8 cellular contexts compared by ENCODE assay signal in genomic region chrX:132022115-132022862, GRCh38. TPM values are rescaled to one million over a fixed set of nuclear protein-coding genes. Genes with fewer than 3 reads are reported as not detected.
DNase-seq lines count a peak whose midpoint lies in the region; ATAC-seq and TF ChIP-seq lines count a peak whose summit lies in the region.

No MANE protein-coding gene starts in this region.

- peak overlapping the region; percentile 85 for H3K4me3 Mint-ChIP-seq in activated CD4-positive, alpha-beta memory T cell treated with anti-CD3 and anti-CD28 coated beads for 36 hours

- H3K9ac ChIP-seq in skeletal muscle tissue (ENCODE audit: low read depth in 1 of 3, low read length in 3 of 3) = no peak overlapping the region

- H3K4me1 Mint-ChIP-seq in activated CD4-positive, alpha-beta memory T cell treated with anti-CD3 and anti-CD28 coated beads for 36 hours (ENCODE audit: low read depth) = peaks cover 30% of the 10 kb centered on the region

- no peak for TF ChIP-seq CTCF in gastroesophageal sphincter (IDR thresholded peaks at IDR 0.05)

- intact Hi-C loops in activated CD4-positive, alpha-beta memory T cell treated with anti-CD3 and anti-CD28 coated beads for 36 hours (cut with micrococcal nuclease) = loop anchor here (1.0 to 5.0 kb wide), 6 partner anchors 35 to 460 kb away; partner anchors contain the start of gene RAP2C

- H3K27ac Mint-ChIP-seq in activated CD4-positive, alpha-beta memory T cell treated with anti-CD3 and anti-CD28 coated beads for 36 hours = peak overlapping the region; percentile 94

- 18 to 46% methylated on average over 8 of the region's 19 CpGs for WGBS in gastroesophageal sphincter (ENCODE audit: low coverage in 1 of 2), 2 donors

- TF ChIP-seq EP300 in gastroesophageal sphincter (IDR thresholded peaks at IDR 0.05) = no peak

- H3K27ac ChIP-seq in gastroesophageal sphincter (peak overlapping the region in 3 of 4 donors; percentile 72 to 77 (median 73)), skeletal muscle tissue (ENCODE audit: low read depth, low read length) (no peak overlapping the region)

- peak; percentile 25 for ATAC-seq in HG03439 (IDR thresholded peaks at IDR 0.05; ENCODE audit: unreplicated experiment)
- ATAC-seq in gastroesophageal sphincter = no peak

- no peaks in the 10 kb centered on the region for H3K36me3 ChIP-seq in gastroesophageal sphincter
- no peaks in the 10 kb centered on the region for H3K36me3 ChIP-seq in skeletal muscle tissue (ENCODE audit: control insufficient read depth in 3 of 3, insufficient read depth in 3 of 3, low read length in 3 of 3)

- DNase-seq in activated naive CD4-positive, alpha-beta T cell treated with Interleukin-2 at 50 U/mL for 16 hours = peak; percentile 5
- DNase-seq in activated naive CD4-positive, alpha-beta T cell (lab: John Stamatoyannopoulos, UW) = no peak
- peak; percentile 18 for DNase-seq in activated CD4-positive, alpha-beta memory T cell treated with anti-CD3 and anti-CD28 coated beads for 36 hours
- DNase-seq in stimulated activated CD8-positive, alpha-beta memory T cell treated with anti-CD3 and anti-CD28 coated beads, Interleukin-4, amount 100 ng/mL, for 48 hours = no peak
- no peak for DNase-seq in NCI-H2081 treated with DMSO at 0.1 percent for 48 hours (lab: John Stamatoyannopoulos, UW)

- POLR2A ChIA-PET in activated CD4-positive, alpha-beta memory T cell treated with anti-CD3 and anti-CD28 coated beads for 36 hours (lab: Charles Lee) = interaction anchor here (0.7 to 0.9 kb wide), 3 partner anchors 11 to 194 kb away, joined by 3 read pairs; no protein-coding TSS in a partner anchor

- peaks cover 3% of the 10 kb centered on the region for H3K36me3 Mint-ChIP-seq in activated CD4-positive, alpha-beta memory T cell treated with anti-CD3 and anti-CD28 coated beads for 36 hours

- H3K9me3 ChIP-seq in gastroesophageal sphincter (no peaks in the 10 kb centered on the region), skeletal muscle tissue (ENCODE audit: control insufficient read depth in 3 of 3, low read length in 3 of 3) (no peaks in the 10 kb centered on the region)

- H3K27me3 ChIP-seq in gastroesophageal sphincter (no peaks in the 10 kb centered on the region), skeletal muscle tissue (ENCODE audit: control insufficient read depth in 3 of 3, insufficient read depth in 3 of 3, low read length in 3 of 3) (peaks cover 0 to 4% (median 0%) of the 10 kb centered on the region in 3 donors)

- no peaks in the 10 kb centered on the region for H3K27me3 Mint-ChIP-seq in activated CD4-positive, alpha-beta memory T cell treated with anti-CD3 and anti-CD28 coated beads for 36 hours

- H3K9me3 Mint-ChIP-seq in activated CD4-positive, alpha-beta memory T cell treated with anti-CD3 and anti-CD28 coated beads for 36 hours = no peaks in the 10 kb centered on the region

- H3K4me1 ChIP-seq in gastroesophageal sphincter (no peaks in the 10 kb centered on the region), skeletal muscle tissue (ENCODE audit: control insufficient read depth in 3 of 3, insufficient read depth in 3 of 3, low read length in 3 of 3) (peaks cover 0 to 6% (median 2%) of the 10 kb centered on the region in 3 donors)

- no peak for TF ChIP-seq POLR2A in gastroesophageal sphincter (IDR thresholded peaks at IDR 0.05)

- CTCF ChIA-PET in activated CD4-positive, alpha-beta memory T cell treated with anti-CD3 and anti-CD28 coated beads for 36 hours (lab: Charles Lee) = interaction anchor here (0.5 to 0.7 kb wide), 2 partner anchors 135 to 532 kb away, joined by 3 read pairs; no protein-coding TSS in a partner anchor

- H3K4me3 ChIP-seq in gastroesophageal sphincter (peak overlapping the region; percentile 66 to 71), skeletal muscle tissue (ENCODE audit: low read length in 3 of 3) (peak overlapping the region; percentile 49 to 67 (median 60))

RNA-seq across cellular contexts. Expression of gene STK26, which starts 0.8 kb away (rescaled TPM):
- 10 to 100 TPM; 60.9 to 64.0 TPM for total RNA-seq in activated CD4-positive, alpha-beta memory T cell treated with anti-CD3 and anti-CD28 coated beads for 36 hours
- total RNA-seq in gastroesophageal sphincter (10 to 100 TPM; 11.8 to 18.0 (median 16.0) TPM), skeletal muscle tissue (24.5 TPM)

Comparison
In these comparisons a context has a peak if more than half of its experiments do, and no peak if none do; other contexts are left out.
1. DNase-seq: peak in activated naive CD4-positive, alpha-beta T cell treated with Interleukin-2 at 50 U/mL for 16 hours (single experiment) and activated CD4-positive, alpha-beta memory T cell treated with anti-CD3 and anti-CD28 coated beads for 36 hours (single experiment); none in activated naive CD4-positive, alpha-beta T cell (0 of 4), stimulated activated CD8-positive, alpha-beta memory T cell treated with anti-CD3 and anti-CD28 coated beads, Interleukin-4, amount 100 ng/mL, for 48 hours (single experiment) and NCI-H2081 treated with DMSO at 0.1 percent for 48 hours (single experiment).